In genomic region chr14:103007555-103007954, GRCh38 we compare ENCODE assay signal across 13 cellular contexts. TPM values are rescaled to one million over a fixed set of nuclear protein-coding genes. Genes with fewer than 3 reads are reported as not detected.
DNase-seq lines count a peak whose midpoint lies in the region; TF ChIP-seq lines count a peak whose summit lies in the region.
"Had no signal": no experiment of that assay in that cellular context is flagged by ENCODE, and none has a peak within 500 bp of the region (broad histone marks: within the 10 kb centered on the region; RNA-seq: fewer than 3 reads in every experiment).

No MANE protein-coding gene starts in this region.

- no peak overlapping the region; the same call in 1 of the 2 replicates for H3K14ac ChIP-seq in H9 (ENCODE audit: insufficient read depth, low read length)

- no CpG with 5 or more reads among the region's 14 CpGs for WGBS in H9 (ENCODE audit: extremely low coverage, insufficient read length, low lambda C conversion rate)

- H2BK5ac ChIP-seq in H9 (ENCODE audit: insufficient read length, low read length), result no peak overlapping the region

- no peaks in the 10 kb centered on the region for H4K20me1 ChIP-seq in H9 (ENCODE audit: control insufficient read depth, insufficient read depth, insufficient read length)

- H2AFZ ChIP-seq in H9 (ENCODE audit: low read length), result no peak overlapping the region

- H3K4ac ChIP-seq in H9 (ENCODE audit: low read depth, low read length), result no peak overlapping the region

- no peak for DNase-seq in H9
- peak; percentile 78 for DNase-seq in dermis blood vessel endothelial cell
- DNase-seq in posterior vena cava (ENCODE audit: low spot score), result peak; percentile 82
- no peak for DNase-seq in AML-193 (lab: John Stamatoyannopoulos, UW)
- DNase-seq in HT-29 (ENCODE audit: low spot score), result no peak
- no peak for DNase-seq in mesenteric fat pad (ENCODE audit: low spot score)
- DNase-seq in activated gamma-delta T cell treated with Interleukin-2 at 50 U/mL for 16 hours, result no peak
- DNase-seq: activated CD8-positive, alpha-beta T cell treated with anti-CD3 and anti-CD28 coated beads, Interleukin-2, amount 10 ng/mL, durations not matched to agents 7 days and 5 days; COR-L47; NCI-H187; NCI-H510A had no signal

- no peaks in the 10 kb centered on the region for H3K4me1 ChIP-seq in H9 (ENCODE audit: insufficient read depth, low read length)

- H3K27ac Mint-ChIP-seq in H9, result peak overlapping the region in 2 of 3 experiments; percentile 57 to 74; a peak in 4 of 7 replicates
- H3K27ac Mint-ChIP-seq: activated CD8-positive, alpha-beta T cell treated with anti-CD3 and anti-CD28 coated beads, Interleukin-2, amount 10 ng/mL, durations not matched to agents 7 days and 5 days; stimulated activated naive CD8-positive, alpha-beta T cell treated with anti-CD3 and anti-CD28 coated beads, Interleukin-15, Interleukin-2, amounts not matched to agents 100 ng/mL and 50 ng/mL, for 24 hours had no signal

- no peak overlapping the region for H2BK20ac ChIP-seq in H9 (ENCODE audit: low read depth, low read length, poor library complexity, severe bottlenecking)

- peaks cover 12 to 67% (median 37%) of the 10 kb centered on the region in 3 experiments; a peak in 6 of 7 replicates for H3K36me3 Mint-ChIP-seq in H9 (ENCODE audit: insufficient read depth in 1 of 3, low read depth in 3 of 3)

- no peak overlapping the region for H2BK120ac ChIP-seq in H9 (ENCODE audit: low read depth, low read length, poor library complexity, severe bottlenecking)

- H2BK15ac ChIP-seq in H9 (ENCODE audit: low read depth, low read length), result no peak overlapping the region

- H3K4me2 ChIP-seq in H9 (ENCODE audit: insufficient read depth, insufficient read length, low read length), result no peak overlapping the region

- H3K23ac ChIP-seq in H9 (ENCODE audit: insufficient read length, low read depth, low read length), result no peak overlapping the region

- H4K5ac ChIP-seq in H9 (ENCODE audit: insufficient read length, low read depth, low read length), result no peak overlapping the region

- no peaks in the 10 kb centered on the region for H3K27me3 Mint-ChIP-seq in H9 (ENCODE audit: low read depth)
- H3K27me3 Mint-ChIP-seq: stimulated activated naive CD8-positive, alpha-beta T cell treated with anti-CD3 and anti-CD28 coated beads, Interleukin-15, Interleukin-2, amounts not matched to agents 100 ng/mL and 50 ng/mL, for 24 hours had no signal

- H3K9me3 ChIP-seq in H9 (ENCODE audit: control insufficient read depth, low read depth, low read length), result no peaks in the 10 kb centered on the region

- H3K4me3 Mint-ChIP-seq in H9, result no peak overlapping the region
- H3K4me3 Mint-ChIP-seq: activated CD8-positive, alpha-beta T cell treated with anti-CD3 and anti-CD28 coated beads, Interleukin-2, amount 10 ng/mL, durations not matched to agents 7 days and 5 days; stimulated activated naive CD8-positive, alpha-beta T cell treated with anti-CD3 and anti-CD28 coated beads, Interleukin-15, Interleukin-2, amounts not matched to agents 100 ng/mL and 50 ng/mL, for 24 hours had no signal

- no peak overlapping the region for H4K91ac ChIP-seq in H9 (ENCODE audit: insufficient read length, low read depth, low read length)

- H3K27ac ChIP-seq in H9 (ENCODE audit: insufficient read length, low read depth, low read length) (no peak overlapping the region), layer of hippocampus (ENCODE audit: low read depth, low read length) (peak overlapping the region; percentile 87)

- no peak overlapping the region for H4K8ac ChIP-seq in H9 (replicated peaks; ENCODE audit: insufficient read length, low read depth, low read length)

- H2AK5ac ChIP-seq in H9 (ENCODE audit: insufficient read length, low read length), result no peak overlapping the region

- H3K79me2 ChIP-seq in H9 (ENCODE audit: insufficient read depth, low read length), result no peaks in the 10 kb centered on the region

- no peak overlapping the region for H2BK12ac ChIP-seq in H9 (ENCODE audit: insufficient read length, low read depth, low read length)

- TF ChIP-seq CTCF in H9 (conservative IDR thresholded peaks at IDR 0.05), result no peak

- no peaks in the 10 kb centered on the region for H3K4me1 Mint-ChIP-seq in H9

- H3K27me3 ChIP-seq in H9 (ENCODE audit: insufficient read depth, low read length) (no peaks in the 10 kb centered on the region), layer of hippocampus (ENCODE audit: control insufficient read depth, insufficient read depth, low read length) (no peaks in the 10 kb centered on the region)

- no peak overlapping the region for H3T11ph ChIP-seq in H9 (ENCODE audit: low read length)

- peaks cover 5% of the 10 kb centered on the region for H3K79me1 ChIP-seq in H9 (ENCODE audit: insufficient read depth, low read depth, low read length, poor library complexity, severe bottlenecking)

- no peak overlapping the region for H3K9ac ChIP-seq in H9 (ENCODE audit: extremely low read depth, insufficient read length, low read length)

- H3K23me2 ChIP-seq in H9 (ENCODE audit: insufficient read length, low read depth, low read length, poor library complexity, severe bottlenecking), result no peaks in the 10 kb centered on the region

- intact Hi-C loops in posterior vena cava (cut with DNase I), result no loop called here

- H3K9me3 Mint-ChIP-seq in H9, result no peaks in the 10 kb centered on the region
- H3K9me3 Mint-ChIP-seq: stimulated activated naive CD8-positive, alpha-beta T cell treated with anti-CD3 and anti-CD28 coated beads, Interleukin-15, Interleukin-2, amounts not matched to agents 100 ng/mL and 50 ng/mL, for 24 hours had no signal

- H3K56ac ChIP-seq in H9 (ENCODE audit: insufficient read length, low read depth, low read length), result no peak overlapping the region

- H3K18ac ChIP-seq in H9 (ENCODE audit: insufficient read length, low read depth, low read length), result no peak overlapping the region

RNA-seq across cellular contexts. Expression of gene CDC42BPB, which starts 49.8 kb away (rescaled TPM):
- total RNA-seq in H9 (2021) (97.3 and 103 TPM in 2 replicates), dermis blood vessel endothelial cell (118 and 175 TPM in 2 replicates), posterior vena cava (10 to 100 TPM; 81.1 to 89.3 TPM), mesenteric fat pad (99.6 TPM)
- total RNA-seq in HT-29 (2014; rRNA removed; shearing (Covaris generic)), result 40.0 and 51.0 TPM in 2 replicates

Comparison
In these comparisons a context has a peak if more than half of its experiments do, and no peak if none do; other contexts are left out.
1. DNase-seq: peak in dermis blood vessel endothelial cell (single experiment) and posterior vena cava (single experiment); none in H9 (single experiment), AML-193 (0 of 2), HT-29 (single experiment), mesenteric fat pad (single experiment) and activated gamma-delta T cell treated with Interleukin-2 at 50 U/mL for 16 hours (single experiment).